In genomic region chr1:8670371-8670818, GRCh38 we compare ENCODE assay signal across 9 cellular contexts.
DNase-seq lines count a peak whose midpoint lies in the region; ATAC-seq lines count a peak whose summit lies in the region.
"Had no signal": no experiment of that assay in that cellular context is flagged by ENCODE, and none has a peak within 500 bp of the region (broad histone marks: within the 10 kb centered on the region; RNA-seq: fewer than 3 reads in every experiment).

No MANE protein-coding gene starts in this region.

- ATAC-seq in stimulated activated memory B cell treated with anti-CD40 and anti-IgM and Interleukin-4, amounts not matched to agents 10 μg/mL and 1 μg/mL and 100 μg/mL, for 72 hours, result no peak
- ATAC-seq in HG03159 (IDR thresholded peaks at IDR 0.05; ENCODE audit: unreplicated experiment), result no peak

- H3K27me3 Mint-ChIP-seq in activated naive CD4-positive, alpha-beta T cell treated with anti-CD3 and anti-CD28 coated beads, Interleukin-2, amount 50 U/mL, for 24 hours, result no peaks in the 10 kb centered on the region
- no peaks in the 10 kb centered on the region for H3K27me3 Mint-ChIP-seq in activated T-helper 2 cell treated with anti-CD3 and anti-CD28 coated beads, Interferon-gamma antibody, Interleukin-2, Interleukin-4, amounts not matched to agents 10 μg/mL and 5 μg/mL and 100 μg/mL, durations not matched to agents 14 hours and 24 hours and 36 hours (ENCODE audit: low read depth)
- no peaks in the 10 kb centered on the region for H3K27me3 Mint-ChIP-seq in stimulated activated memory B cell treated with anti-CD40 and anti-IgM and Interleukin-4, amounts not matched to agents 10 μg/mL and 1 μg/mL and 100 μg/mL, for 72 hours

- H3K27ac Mint-ChIP-seq in activated naive CD4-positive, alpha-beta T cell treated with anti-CD3 and anti-CD28 coated beads, Interleukin-2, amount 50 U/mL, for 24 hours, result peak overlapping the region; percentile 57
- H3K27ac Mint-ChIP-seq in activated T-helper 2 cell treated with anti-CD3 and anti-CD28 coated beads, Interferon-gamma antibody, Interleukin-2, Interleukin-4, amounts not matched to agents 10 μg/mL and 5 μg/mL and 100 μg/mL, durations not matched to agents 14 hours and 24 hours and 36 hours, result peak overlapping the region; percentile 53
- H3K27ac Mint-ChIP-seq in stimulated activated memory B cell treated with anti-CD40 and anti-IgM and Interleukin-4, amounts not matched to agents 10 μg/mL and 1 μg/mL and 100 μg/mL, for 72 hours, result peak overlapping the region; percentile 6

- H3K9me3 Mint-ChIP-seq in activated naive CD4-positive, alpha-beta T cell treated with anti-CD3 and anti-CD28 coated beads, Interleukin-2, amount 50 U/mL, for 24 hours, result no peaks in the 10 kb centered on the region
- H3K9me3 Mint-ChIP-seq in activated T-helper 2 cell treated with anti-CD3 and anti-CD28 coated beads, Interferon-gamma antibody, Interleukin-2, Interleukin-4, amounts not matched to agents 10 μg/mL and 5 μg/mL and 100 μg/mL, durations not matched to agents 14 hours and 24 hours and 36 hours, result no peaks in the 10 kb centered on the region
- no peaks in the 10 kb centered on the region for H3K9me3 Mint-ChIP-seq in stimulated activated memory B cell treated with anti-CD40 and anti-IgM and Interleukin-4, amounts not matched to agents 10 μg/mL and 1 μg/mL and 100 μg/mL, for 72 hours

- peaks cover 52% of the 10 kb centered on the region for H3K4me1 Mint-ChIP-seq in activated naive CD4-positive, alpha-beta T cell treated with anti-CD3 and anti-CD28 coated beads, Interleukin-2, amount 50 U/mL, for 24 hours
- H3K4me1 Mint-ChIP-seq in activated T-helper 2 cell treated with anti-CD3 and anti-CD28 coated beads, Interferon-gamma antibody, Interleukin-2, Interleukin-4, amounts not matched to agents 10 μg/mL and 5 μg/mL and 100 μg/mL, durations not matched to agents 14 hours and 24 hours and 36 hours (ENCODE audit: low read depth), result peaks cover 66% of the 10 kb centered on the region
- H3K4me1 Mint-ChIP-seq in stimulated activated memory B cell treated with anti-CD40 and anti-IgM and Interleukin-4, amounts not matched to agents 10 μg/mL and 1 μg/mL and 100 μg/mL, for 72 hours, result peaks cover 24% of the 10 kb centered on the region

- intact Hi-C loops in activated T-helper 2 cell treated with anti-CD3 and anti-CD28 coated beads, Interferon-gamma antibody, Interleukin-2, Interleukin-4, amounts not matched to agents 10 μg/mL and 5 μg/mL and 100 μg/mL, durations not matched to agents 14 hours and 24 hours and 36 hours (cut with micrococcal nuclease), result loop anchor here (5.0 kb wide), 1 partner anchor 52 kb away; no protein-coding TSS in a partner anchor

- DNase-seq in activated naive CD4-positive, alpha-beta T cell treated with anti-CD3 and anti-CD28 coated beads, Interleukin-2, amount 50 U/mL, for 16 hours, result no peak
- no peak for DNase-seq in activated T-helper 2 cell treated with anti-CD3 and anti-CD28 coated beads, Interferon-gamma antibody, Interleukin-2, Interleukin-4, amounts not matched to agents 10 μg/mL and 5 μg/mL and 100 μg/mL, durations not matched to agents 14 hours and 24 hours and 36 hours (ENCODE audit: low spot score)
- peak; percentile 92 for DNase-seq in islet precursor cell
- no peak for DNase-seq in iPS-NIHi7 (ENCODE audit: extremely low spot score)
- DNase-seq in NCI-H2029 treated with DMSO at 0.1 percent for 48 hours (lab: John Stamatoyannopoulos, UW), result no peak
- DNase-seq: activated gamma-delta T cell had no signal

- no peak overlapping the region for H3K4me3 Mint-ChIP-seq in activated naive CD4-positive, alpha-beta T cell treated with anti-CD3 and anti-CD28 coated beads, Interleukin-2, amount 50 U/mL, for 24 hours
- H3K4me3 Mint-ChIP-seq in activated T-helper 2 cell treated with anti-CD3 and anti-CD28 coated beads, Interferon-gamma antibody, Interleukin-2, Interleukin-4, amounts not matched to agents 10 μg/mL and 5 μg/mL and 100 μg/mL, durations not matched to agents 14 hours and 24 hours and 36 hours (ENCODE audit: low read depth), result no peak overlapping the region
- no peak overlapping the region for H3K4me3 Mint-ChIP-seq in stimulated activated memory B cell treated with anti-CD40 and anti-IgM and Interleukin-4, amounts not matched to agents 10 μg/mL and 1 μg/mL and 100 μg/mL, for 72 hours

- H3K36me3 Mint-ChIP-seq in activated naive CD4-positive, alpha-beta T cell treated with anti-CD3 and anti-CD28 coated beads, Interleukin-2, amount 50 U/mL, for 24 hours, result peaks cover 2% of the 10 kb centered on the region
- H3K36me3 Mint-ChIP-seq in activated T-helper 2 cell treated with anti-CD3 and anti-CD28 coated beads, Interferon-gamma antibody, Interleukin-2, Interleukin-4, amounts not matched to agents 10 μg/mL and 5 μg/mL and 100 μg/mL, durations not matched to agents 14 hours and 24 hours and 36 hours (ENCODE audit: low read depth), result peaks cover 31% of the 10 kb centered on the region
- no peaks in the 10 kb centered on the region for H3K36me3 Mint-ChIP-seq in stimulated activated memory B cell treated with anti-CD40 and anti-IgM and Interleukin-4, amounts not matched to agents 10 μg/mL and 1 μg/mL and 100 μg/mL, for 72 hours

Comparison
In these comparisons a context has a peak if more than half of its experiments do, and no peak if none do; other contexts are left out.
1. H3K27ac Mint-ChIP-seq: peak in every context shown above with its lines; median percentile 57 in activated naive CD4-positive, alpha-beta T cell treated with anti-CD3 and anti-CD28 coated beads, Interleukin-2, amount 50 U/mL, for 24 hours; 53 in activated T-helper 2 cell treated with anti-CD3 and anti-CD28 coated beads, Interferon-gamma antibody, Interleukin-2, Interleukin-4, amounts not matched to agents 10 μg/mL and 5 μg/mL and 100 μg/mL, durations not matched to agents 14 hours and 24 hours and 36 hours; 6 in stimulated activated memory B cell treated with anti-CD40 and anti-IgM and Interleukin-4, amounts not matched to agents 10 μg/mL and 1 μg/mL and 100 μg/mL, for 72 hours.